Comparison of ENCODE assay signal across 8 cellular contexts in genomic region chr6:24775520-24776058, GRCh38. TPM values are rescaled to one million over a fixed set of nuclear protein-coding genes. Genes with fewer than 3 reads are reported as not detected.
DNase-seq lines count a peak whose midpoint lies in the region; ATAC-seq and TF ChIP-seq lines count a peak whose summit lies in the region.

No MANE protein-coding gene starts in this region.

- H3K4me1 Mint-ChIP-seq in activated CD8-positive, alpha-beta memory T cell treated with anti-CD3 and anti-CD28 coated beads, Interleukin-2, amount 10 ng/mL, durations not matched to agents 7 days and 5 days: peaks cover 33% of the 10 kb centered on the region
- peaks cover 46% of the 10 kb centered on the region for H3K4me1 Mint-ChIP-seq in activated T-helper 1 cell treated with anti-CD3 and anti-CD28 coated beads, Interleukin-12 subunit alpha, Interleukin-12 subunit beta, Interleukin-2, Interleukin-4 antibody, amounts not matched to agents 30 ng/mL and 10 ng/mL and 1 ng/mL, durations not matched to agents 14 hours and 24 hours and 36 hours (ENCODE audit: low read depth)

- peak overlapping the region; percentile 100 for H3K9ac ChIP-seq in HUES6 (ENCODE audit: low read length)

- H3K36me3 ChIP-seq in HUES6 (ENCODE audit: control insufficient read depth, insufficient read depth, low read length): peaks cover 29% of the 10 kb centered on the region

- ATAC-seq in activated CD8-positive, alpha-beta memory T cell treated with anti-CD3 and anti-CD28 coated beads, Interleukin-2, amount 10 ng/mL, durations not matched to agents 7 days and 5 days: peak; percentile 1
- ATAC-seq in esophagus mucosa: no peak

- H3K4me1 ChIP-seq in HUES6 (ENCODE audit: control insufficient read depth, insufficient read depth, low read length): peaks cover 6% of the 10 kb centered on the region; the same call in 1 of the 2 replicates

- CTCF ChIA-PET in activated CD8-positive, alpha-beta memory T cell treated with anti-CD3 and anti-CD28 coated beads, Interleukin-2, amount 10 ng/mL, durations not matched to agents 7 days and 5 days (lab: Charles Lee): interaction anchor here (0.7 to 2.9 kb wide), 8 partner anchors 10 to 295 kb away, joined by 3 to 9 read pairs (median 4); no protein-coding TSS in a partner anchor

- H3K27me3 Mint-ChIP-seq in activated CD8-positive, alpha-beta memory T cell treated with anti-CD3 and anti-CD28 coated beads, Interleukin-2, amount 10 ng/mL, durations not matched to agents 7 days and 5 days: no peaks in the 10 kb centered on the region
- H3K27me3 Mint-ChIP-seq in activated T-helper 1 cell treated with anti-CD3 and anti-CD28 coated beads, Interleukin-12 subunit alpha, Interleukin-12 subunit beta, Interleukin-2, Interleukin-4 antibody, amounts not matched to agents 30 ng/mL and 10 ng/mL and 1 ng/mL, durations not matched to agents 14 hours and 24 hours and 36 hours (ENCODE audit: insufficient read depth): no peaks in the 10 kb centered on the region

- peak overlapping the region; percentile 100 for H3K27ac Mint-ChIP-seq in activated CD8-positive, alpha-beta memory T cell treated with anti-CD3 and anti-CD28 coated beads, Interleukin-2, amount 10 ng/mL, durations not matched to agents 7 days and 5 days
- H3K27ac Mint-ChIP-seq in activated T-helper 1 cell treated with anti-CD3 and anti-CD28 coated beads, Interleukin-12 subunit alpha, Interleukin-12 subunit beta, Interleukin-2, Interleukin-4 antibody, amounts not matched to agents 30 ng/mL and 10 ng/mL and 1 ng/mL, durations not matched to agents 14 hours and 24 hours and 36 hours: peak overlapping the region; percentile 98

- DNase-seq in activated CD8-positive, alpha-beta memory T cell treated with anti-CD3 and anti-CD28 coated beads, Interleukin-2, amount 10 ng/mL, durations not matched to agents 7 days and 5 days: peak; percentile 46
- DNase-seq in activated CD8-positive, alpha-beta memory T cell treated with anti-CD3 and anti-CD28 coated beads, Interleukin-2, amount 50 U/mL, for 48 hours: no peak
- no peak for DNase-seq in activated T-helper 1 cell treated with anti-CD3 and anti-CD28 coated beads, Interleukin-12 subunit alpha, Interleukin-12 subunit beta, Interleukin-2, Interleukin-4 antibody, amounts not matched to agents 30 ng/mL and 10 ng/mL and 1 ng/mL, durations not matched to agents 14 hours and 24 hours and 36 hours (ENCODE audit: low spot score)
- DNase-seq in foreskin fibroblast (peak; percentile 53 to 72), renal cortical epithelial cell (ENCODE audit: low read depth) (peak; percentile 72), NCI-H748 (lab: John Stamatoyannopoulos, UW; ENCODE audit: unreplicated experiment) (no peak)

- intact Hi-C loops in activated T-helper 1 cell treated with anti-CD3 and anti-CD28 coated beads, Interleukin-12 subunit alpha, Interleukin-12 subunit beta, Interleukin-2, Interleukin-4 antibody, amounts not matched to agents 30 ng/mL and 10 ng/mL and 1 ng/mL, durations not matched to agents 14 hours and 24 hours and 36 hours (cut with micrococcal nuclease): loop anchor here (1.0 to 5.0 kb wide), 8 partner anchors 13 to 297 kb away; partner anchors contain the start of genes KIAA0319 and TDP2

- peak overlapping the region; percentile 96 for H3K4me3 Mint-ChIP-seq in activated CD8-positive, alpha-beta memory T cell treated with anti-CD3 and anti-CD28 coated beads, Interleukin-2, amount 10 ng/mL, durations not matched to agents 7 days and 5 days
- peak overlapping the region; percentile 98 for H3K4me3 Mint-ChIP-seq in activated T-helper 1 cell treated with anti-CD3 and anti-CD28 coated beads, Interleukin-12 subunit alpha, Interleukin-12 subunit beta, Interleukin-2, Interleukin-4 antibody, amounts not matched to agents 30 ng/mL and 10 ng/mL and 1 ng/mL, durations not matched to agents 14 hours and 24 hours and 36 hours

- no peak for TF ChIP-seq CTCF in foreskin fibroblast (IDR thresholded peaks at IDR 0.05; ENCODE audit: low read depth, low read length)

- no peaks in the 10 kb centered on the region for H3K27me3 ChIP-seq in HUES6 (ENCODE audit: control insufficient read depth, insufficient read depth, low read length)

- H3K36me3 Mint-ChIP-seq in activated CD8-positive, alpha-beta memory T cell treated with anti-CD3 and anti-CD28 coated beads, Interleukin-2, amount 10 ng/mL, durations not matched to agents 7 days and 5 days: peaks cover 32% of the 10 kb centered on the region
- peaks cover 24% of the 10 kb centered on the region for H3K36me3 Mint-ChIP-seq in activated T-helper 1 cell treated with anti-CD3 and anti-CD28 coated beads, Interleukin-12 subunit alpha, Interleukin-12 subunit beta, Interleukin-2, Interleukin-4 antibody, amounts not matched to agents 30 ng/mL and 10 ng/mL and 1 ng/mL, durations not matched to agents 14 hours and 24 hours and 36 hours (ENCODE audit: low read depth)

- H3K9me3 ChIP-seq in HUES6 (ENCODE audit: control insufficient read depth, insufficient read depth, low read depth, low read length): no peaks in the 10 kb centered on the region

- H3K4me3 ChIP-seq in HUES6 (ENCODE audit: low read depth, low read length): peak overlapping the region; percentile 97
- peak overlapping the region; percentile 97 to 100 for H3K4me3 ChIP-seq in foreskin fibroblast (ENCODE audit: low read depth in 1 of 2, low read length in 2 of 2)

- H3K27ac ChIP-seq in HUES6 (ENCODE audit: low read depth, low read length): no peak overlapping the region; the same call in 1 of the 2 replicates

- no peaks in the 10 kb centered on the region for H3K9me3 Mint-ChIP-seq in activated CD8-positive, alpha-beta memory T cell treated with anti-CD3 and anti-CD28 coated beads, Interleukin-2, amount 10 ng/mL, durations not matched to agents 7 days and 5 days (ENCODE audit: low read depth)
- no peaks in the 10 kb centered on the region for H3K9me3 Mint-ChIP-seq in activated T-helper 1 cell treated with anti-CD3 and anti-CD28 coated beads, Interleukin-12 subunit alpha, Interleukin-12 subunit beta, Interleukin-2, Interleukin-4 antibody, amounts not matched to agents 30 ng/mL and 10 ng/mL and 1 ng/mL, durations not matched to agents 14 hours and 24 hours and 36 hours

RNA-seq across cellular contexts. Expression of gene GMNN, which starts 0.9 kb away (rescaled TPM):
- 10 to 100 TPM; 90.0 to 93.6 TPM for total RNA-seq in activated CD8-positive, alpha-beta memory T cell treated with anti-CD3 and anti-CD28 coated beads, Interleukin-2, amount 10 ng/mL, durations not matched to agents 7 days and 5 days
- total RNA-seq in activated T-helper 1 cell treated with anti-CD3 and anti-CD28 coated beads, Interleukin-12 subunit alpha, Interleukin-12 subunit beta, Interleukin-2, Interleukin-4 antibody, amounts not matched to agents 30 ng/mL and 10 ng/mL and 1 ng/mL, durations not matched to agents 14 hours and 24 hours and 36 hours: 80.8 and 83.5 TPM in 2 replicates
- total RNA-seq in renal cortical epithelial cell (12.1 and 19.3 TPM in 2 replicates), esophagus mucosa (14.9 TPM)

RNA-seq across cellular contexts. Expression of gene ARMH2, which starts 23.1 kb away (rescaled TPM):
- under 1 TPM; 0.28 to 0.41 TPM for total RNA-seq in activated CD8-positive, alpha-beta memory T cell treated with anti-CD3 and anti-CD28 coated beads, Interleukin-2, amount 10 ng/mL, durations not matched to agents 7 days and 5 days
- total RNA-seq in activated T-helper 1 cell treated with anti-CD3 and anti-CD28 coated beads, Interleukin-12 subunit alpha, Interleukin-12 subunit beta, Interleukin-2, Interleukin-4 antibody, amounts not matched to agents 30 ng/mL and 10 ng/mL and 1 ng/mL, durations not matched to agents 14 hours and 24 hours and 36 hours: not detected in 2 replicates
- total RNA-seq in renal cortical epithelial cell: not detected in 2 replicates
- total RNA-seq in esophagus mucosa: not detected

RNA-seq across cellular contexts. Expression of gene C6orf62, which starts 56.6 kb away (rescaled TPM):
- 100 to 1,000 TPM; 141 to 148 TPM for total RNA-seq in activated CD8-positive, alpha-beta memory T cell treated with anti-CD3 and anti-CD28 coated beads, Interleukin-2, amount 10 ng/mL, durations not matched to agents 7 days and 5 days
- total RNA-seq in activated T-helper 1 cell treated with anti-CD3 and anti-CD28 coated beads, Interleukin-12 subunit alpha, Interleukin-12 subunit beta, Interleukin-2, Interleukin-4 antibody, amounts not matched to agents 30 ng/mL and 10 ng/mL and 1 ng/mL, durations not matched to agents 14 hours and 24 hours and 36 hours: 109 TPM in 2 replicates
- 116 and 199 TPM in 2 replicates for total RNA-seq in renal cortical epithelial cell
- total RNA-seq in esophagus mucosa: 63.0 TPM

Comparison
In these comparisons a context has a peak if more than half of its experiments do, and no peak if none do; other contexts are left out.
1. DNase-seq: peak in activated CD8-positive, alpha-beta memory T cell treated with anti-CD3 and anti-CD28 coated beads, Interleukin-2, amount 10 ng/mL, durations not matched to agents 7 days and 5 days (single experiment), foreskin fibroblast (2 of 2) and renal cortical epithelial cell (single experiment); none in activated CD8-positive, alpha-beta memory T cell treated with anti-CD3 and anti-CD28 coated beads, Interleukin-2, amount 50 U/mL, for 48 hours (single experiment), activated T-helper 1 cell treated with anti-CD3 and anti-CD28 coated beads, Interleukin-12 subunit alpha, Interleukin-12 subunit beta, Interleukin-2, Interleukin-4 antibody, amounts not matched to agents 30 ng/mL and 10 ng/mL and 1 ng/mL, durations not matched to agents 14 hours and 24 hours and 36 hours (single experiment) and NCI-H748 (single experiment).